In the genomic region with DNA sequence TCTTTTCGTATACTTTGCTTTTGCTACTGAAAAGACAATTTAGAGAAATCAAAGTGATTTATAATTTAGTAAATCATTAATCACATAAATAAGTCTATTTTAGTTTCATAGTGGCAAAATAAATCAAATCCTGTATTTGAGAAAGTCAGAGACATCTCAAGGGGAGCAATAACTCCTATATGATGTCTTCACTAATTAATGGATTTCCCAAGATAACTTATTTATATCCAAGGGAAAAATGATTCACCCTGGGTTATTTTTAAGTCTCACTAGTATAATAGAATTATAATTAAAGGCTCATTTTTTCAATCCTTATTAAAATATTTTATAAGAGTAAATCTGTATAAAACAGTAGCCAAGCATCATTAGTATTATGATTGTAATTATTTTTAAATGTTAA, we compare ENCODE assay signal across 10 cellular contexts.
"Had no signal": no experiment of that assay in that cellular context is flagged by ENCODE, and none has a peak within 500 bp of the region (broad histone marks: within the 10 kb centered on the region; RNA-seq: fewer than 3 reads in every experiment).

No MANE protein-coding gene starts in this region.

- H3K27ac ChIP-seq: GM23248 had no signal

- DNase-seq: GM23248, GOT3, H7, H9, HCEC 1CT, HFFc6 had no signal

- H3K4me2 ChIP-seq: GM23338 had no signal

- H3K4me3 ChIP-seq: GM23248, GM23338, HAP-1 had no signal

- ATAC-seq: GM23338, HCT116 had no signal

- H3K36me3 ChIP-seq: HAP-1 had no signal

- H3K9ac ChIP-seq: GM23248 had no signal

- FAIRE-seq: H1 had no signal

- H3K9me3 ChIP-seq: HAP-1 had no signal

- H2AFZ ChIP-seq: GM23248, GM23338 had no signal

- H3K4me1 ChIP-seq: HAP-1 had no signal
